ENCODE assay signal across 26 cellular contexts in genomic region chr19:15072930-15073647, GRCh38. TPM values are rescaled to one million over a fixed set of nuclear protein-coding genes. Genes with fewer than 3 reads are reported as not detected.
DNase-seq lines count a peak whose midpoint lies in the region; ATAC-seq and TF ChIP-seq lines count a peak whose summit lies in the region.
"Had no signal": no experiment of that assay in that cellular context is flagged by ENCODE, and none has a peak within 500 bp of the region (broad histone marks: within the 10 kb centered on the region; RNA-seq: fewer than 3 reads in every experiment).

No MANE protein-coding gene starts in this region.

- intact Hi-C loops in OCI-LY7 (cut with micrococcal nuclease; ENCODE audit: unreplicated experiment), result no loop called here

- DNase-seq in EL, result peak; percentile 72
- no peak for DNase-seq in OCI-LY7 (ENCODE audit: low spot score)
- DNase-seq in epithelial cell of prostate (ENCODE audit: low read depth, low spot score), result peak; percentile 83
- DNase-seq in progenitor cell of endocrine pancreas (ENCODE audit: low spot score, unreplicated experiment), result no peak
- no peak for DNase-seq in AML-193 (lab: John Stamatoyannopoulos, UW)
- DNase-seq: activated CD4-positive, alpha-beta memory T cell treated with anti-CD3 and anti-CD28 coated beads for 36 hours; activated naive CD8-positive, alpha-beta T cell treated with anti-CD3 and anti-CD28 coated beads, Interleukin-2, amount 50 U/mL, for 24 hours; activated T-cell treated with anti-CD3 and anti-CD28 coated beads, Interleukin-2, amount 50 U/mL, for 72 hours; DMS79; effector memory CD4-positive, alpha-beta T cell; Kasumi-1; NCI-H187; stimulated activated CD4-positive, alpha-beta T cell treated with anti-CD3 and anti-CD28 coated beads, Interleukin-15, amount 100 ng/mL, for 24 hours; stimulated activated naive CD8-positive, alpha-beta T cell treated with anti-CD3 and anti-CD28 coated beads, Interleukin-15, Interleukin-2, amounts not matched to agents 100 U/mL and 50 U/mL, for 24 hours; SW 1271; upper lobe of right lung had no signal

- H2AFZ ChIP-seq in OCI-LY7 (ENCODE audit: low read length), result no peak overlapping the region

- CTCF ChIA-PET in OCI-LY7 (lab: Charles Lee; ENCODE audit: unreplicated experiment), result no interaction called here

- H3K4me3 ChIP-seq in OCI-LY7 (ENCODE audit: low read depth, low read length, poor library complexity, severe bottlenecking), result no peak overlapping the region
- H3K4me3 ChIP-seq: upper lobe of right lung had no signal

- H3K9me2 ChIP-seq in OCI-LY7 (ENCODE audit: insufficient read depth, low read length), result no peaks in the 10 kb centered on the region

- BruUV-seq in OCI-LY7 (replicated peaks; lab: Mats Ljungman, UMichigan), result no TSS peak

- H3K36me3 Mint-ChIP-seq in progenitor cell of endocrine pancreas (ENCODE audit: insufficient read depth), result no peaks in the 10 kb centered on the region
- H3K36me3 Mint-ChIP-seq: activated CD4-positive, alpha-beta memory T cell treated with anti-CD3 and anti-CD28 coated beads for 36 hours; CD14-positive monocyte had no signal

- no peak overlapping the region for H3K4me3 Mint-ChIP-seq in progenitor cell of endocrine pancreas (ENCODE audit: low read depth)
- H3K4me3 Mint-ChIP-seq: activated CD4-positive, alpha-beta memory T cell treated with anti-CD3 and anti-CD28 coated beads for 36 hours; activated naive CD8-positive, alpha-beta T cell treated with anti-CD3 and anti-CD28 coated beads, Interleukin-2, amount 50 U/mL, for 24 hours; activated T-cell treated with anti-CD3 and anti-CD28 coated beads, Interleukin-2, amount 50 U/mL, for 72 hours; CD14-positive monocyte had no signal

- H3K27me3 Mint-ChIP-seq in progenitor cell of endocrine pancreas, result no peaks in the 10 kb centered on the region

- H3K4me2 ChIP-seq in OCI-LY7 (ENCODE audit: low read length), result no peak overlapping the region

- H3K9me3 ChIP-seq in OCI-LY7 (ENCODE audit: low read length), result no peaks in the 10 kb centered on the region
- H3K9me3 ChIP-seq: upper lobe of right lung had no signal

- H3K36me3 ChIP-seq in OCI-LY7 (ENCODE audit: insufficient read depth, low read length), result no peaks in the 10 kb centered on the region
- H3K36me3 ChIP-seq: upper lobe of right lung had no signal

- H4K20me1 ChIP-seq in OCI-LY7 (ENCODE audit: insufficient read depth, low read length), result no peaks in the 10 kb centered on the region

- H3K9me3 Mint-ChIP-seq in progenitor cell of endocrine pancreas (ENCODE audit: low read depth), result peaks cover 12% of the 10 kb centered on the region
- H3K9me3 Mint-ChIP-seq: activated CD4-positive, alpha-beta memory T cell treated with anti-CD3 and anti-CD28 coated beads for 36 hours; activated naive CD8-positive, alpha-beta T cell treated with anti-CD3 and anti-CD28 coated beads, Interleukin-2, amount 50 U/mL, for 24 hours; activated T-cell treated with anti-CD3 and anti-CD28 coated beads, Interleukin-2, amount 50 U/mL, for 72 hours had no signal

- H3K4me1 Mint-ChIP-seq in progenitor cell of endocrine pancreas (ENCODE audit: low read depth), result no peaks in the 10 kb centered on the region
- H3K4me1 Mint-ChIP-seq: activated naive CD8-positive, alpha-beta T cell treated with anti-CD3 and anti-CD28 coated beads, Interleukin-2, amount 50 U/mL, for 24 hours; CD14-positive monocyte had no signal

- H3K79me2 ChIP-seq in OCI-LY7 (ENCODE audit: insufficient read depth, low read depth, low read length), result no peaks in the 10 kb centered on the region

- no peaks in the 10 kb centered on the region for H3K4me1 ChIP-seq in OCI-LY7 (ENCODE audit: insufficient read depth, low read length, poor library complexity, severe bottlenecking)
- H3K4me1 ChIP-seq: upper lobe of right lung had no signal

- H3K27ac ChIP-seq in OCI-LY7 (ENCODE audit: low read depth, low read length, poor library complexity, severe bottlenecking) (no peak overlapping the region), epithelial cell of prostate (peak overlapping the region; percentile 84)
- H3K27ac ChIP-seq: upper lobe of right lung had no signal

- H3K27ac Mint-ChIP-seq in progenitor cell of endocrine pancreas, result peak overlapping the region; percentile 33
- H3K27ac Mint-ChIP-seq: activated CD4-positive, alpha-beta memory T cell treated with anti-CD3 and anti-CD28 coated beads for 36 hours; activated naive CD8-positive, alpha-beta T cell treated with anti-CD3 and anti-CD28 coated beads, Interleukin-2, amount 50 U/mL, for 24 hours; activated T-cell treated with anti-CD3 and anti-CD28 coated beads, Interleukin-2, amount 50 U/mL, for 72 hours; CD14-positive monocyte had no signal

- TF ChIP-seq CTCF in OCI-LY7 (conservative IDR thresholded peaks at IDR 0.05; ENCODE audit: low read length) (peak; percentile 39), progenitor cell of endocrine pancreas (IDR thresholded peaks at IDR 0.05; ENCODE audit: unreplicated experiment) (no peak)

- ATAC-seq in HG03139 (IDR thresholded peaks at IDR 0.05; ENCODE audit: unreplicated experiment) (no peak), HG03108 (IDR thresholded peaks at IDR 0.05; ENCODE audit: unreplicated experiment) (no peak), HG03175 (IDR thresholded peaks at IDR 0.05; ENCODE audit: unreplicated experiment) (no peak)
- ATAC-seq: activated naive CD8-positive, alpha-beta T cell treated with anti-CD3 and anti-CD28 coated beads, Interleukin-2, amount 50 U/mL, for 24 hours; activated T-cell treated with anti-CD3 and anti-CD28 coated beads, Interleukin-2, amount 50 U/mL, for 72 hours; stimulated activated naive CD8-positive, alpha-beta T cell treated with anti-CD3 and anti-CD28 coated beads, Interleukin-15, Interleukin-2, amounts not matched to agents 100 U/mL and 50 U/mL, for 24 hours; upper lobe of right lung had no signal

- POLR2A ChIA-PET in OCI-LY7 (lab: Charles Lee), result no interaction called here

RNA-seq across cellular contexts. Expression of gene OR1I1, which starts 8.9 kb away (rescaled TPM):
- not detected in 2 replicates for total RNA-seq in OCI-LY7 (2014; rRNA removed; shearing (Covaris generic))
- total RNA-seq in OCI-LY7 (2022), result not detected in 2 replicates
- not detected in 2 replicates for total RNA-seq in progenitor cell of endocrine pancreas
- total RNA-seq: activated CD4-positive, alpha-beta memory T cell treated with anti-CD3 and anti-CD28 coated beads for 36 hours; activated T-cell treated with anti-CD3 and anti-CD28 coated beads, Interleukin-2, amount 50 U/mL, for 72 hours; cardiac septum; fibroblast of villous mesenchyme; liver; myocyte; NCI-H460; pulmonary artery endothelial cell; upper lobe of right lung had no signal

RNA-seq across cellular contexts. Expression of gene CASP14, which starts 23.8 kb away (rescaled TPM):
- total RNA-seq in OCI-LY7 (2014; rRNA removed; shearing (Covaris generic)), result not detected in 2 replicates
- total RNA-seq in OCI-LY7 (2022) (not detected in 2 replicates), progenitor cell of endocrine pancreas (not detected in 2 replicates)
- total RNA-seq: activated CD4-positive, alpha-beta memory T cell treated with anti-CD3 and anti-CD28 coated beads for 36 hours; activated T-cell treated with anti-CD3 and anti-CD28 coated beads, Interleukin-2, amount 50 U/mL, for 72 hours; cardiac septum; fibroblast of villous mesenchyme; liver; myocyte; NCI-H460; pulmonary artery endothelial cell; upper lobe of right lung had no signal

RNA-seq across cellular contexts. Expression of gene SYDE1, which starts 34.1 kb away (rescaled TPM):
- not detected in 2 replicates for total RNA-seq in OCI-LY7 (2014; rRNA removed; shearing (Covaris generic))
- total RNA-seq in OCI-LY7 (2022) (not detected in 2 replicates), progenitor cell of endocrine pancreas (5.0 and 5.7 TPM in 2 replicates)

Comparison
In these comparisons a context has a peak if more than half of its experiments do, and no peak if none do; other contexts are left out.
1. DNase-seq: peak in EL (single experiment) and epithelial cell of prostate (single experiment); none in OCI-LY7 (single experiment), progenitor cell of endocrine pancreas (single experiment) and AML-193 (0 of 2).